Comparison of ENCODE assay signal across 21 cellular contexts in the genomic region with DNA sequence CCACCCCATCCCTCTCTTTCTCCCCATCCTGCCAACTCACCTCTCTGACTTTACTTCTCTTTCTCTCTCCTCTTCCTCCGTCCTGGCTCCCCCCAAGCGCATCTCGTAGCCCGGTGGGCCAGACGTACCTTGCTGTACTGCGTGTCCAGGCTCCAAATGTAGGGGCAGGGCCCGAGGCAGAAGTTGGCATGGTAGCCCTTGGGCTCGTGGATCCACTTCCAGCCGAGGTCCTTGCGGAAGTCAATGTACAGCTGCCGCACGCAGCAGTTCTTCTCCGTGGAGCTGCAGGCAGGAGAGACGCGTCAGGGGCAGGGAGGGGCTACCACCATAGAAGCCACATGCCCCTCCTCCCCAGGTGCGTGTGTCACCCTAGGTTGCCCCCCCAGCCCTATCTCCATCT. TPM values are rescaled to one million over a fixed set of nuclear protein-coding genes. Genes with fewer than 3 reads are reported as not detected.
DNase-seq lines count a peak whose midpoint lies in the region; ATAC-seq and TF ChIP-seq lines count a peak whose summit lies in the region.
"Had no signal": no experiment of that assay in that cellular context is flagged by ENCODE, and none has a peak within 500 bp of the region (broad histone marks: within the 10 kb centered on the region; RNA-seq: fewer than 3 reads in every experiment).

No MANE protein-coding gene starts in this region.

- no peak for DNase-seq in activated naive CD4-positive, alpha-beta T cell treated with anti-CD3 and anti-CD28 coated beads for 36 hours
- DNase-seq in activated naive CD4-positive, alpha-beta T cell treated with anti-CD3 and anti-CD28 coated beads, Interleukin-2, amount 50 U/mL, for 16 hours, result no peak
- DNase-seq in activated CD8-positive, alpha-beta T cell treated with anti-CD3 and anti-CD28 coated beads, Interleukin-2, amount 10 ng/mL, durations not matched to agents 7 days and 5 days, result no peak
- no peak for DNase-seq in glutamatergic neuron
- no peak for DNase-seq in NCI-H2227 treated with DMSO at 0.1 percent for 48 hours (lab: John Stamatoyannopoulos, UW)
- DNase-seq in DMS 273 treated with DMSO at 0.1 percent for 48 hours (lab: John Stamatoyannopoulos, UW), result no peak
- DNase-seq: body of pancreas; GM23248; KBM-7; mesenchymal stem cell; MG63; NCI-H1436; NCI-H524; pancreas; SJCRH30; stimulated activated CD4-positive, alpha-beta T cell treated with anti-CD3 and anti-CD28 coated beads, Interleukin-2, amount 100 ng/mL, for 24 hours; T-cell had no signal

- no peak overlapping the region for H3K4me3 Mint-ChIP-seq in activated naive CD4-positive, alpha-beta T cell treated with anti-CD3 and anti-CD28 coated beads for 36 hours
- H3K4me3 Mint-ChIP-seq in activated CD8-positive, alpha-beta T cell treated with anti-CD3 and anti-CD28 coated beads, Interleukin-2, amount 10 ng/mL, durations not matched to agents 7 days and 5 days, result no peak overlapping the region
- peak overlapping the region; percentile 70 for H3K4me3 Mint-ChIP-seq in glutamatergic neuron (ENCODE audit: unreplicated experiment)
- no peak overlapping the region for H3K4me3 Mint-ChIP-seq in stimulated activated memory B cell treated with anti-CD40 and anti-IgM and Interleukin-4, amounts not matched to agents 10 μg/mL and 1 μg/mL and 100 μg/mL, for 72 hours

- no peak for TF ChIP-seq CTCF in glutamatergic neuron (IDR thresholded peaks at IDR 0.05; ENCODE audit: partially characterized antibody, unreplicated experiment)

- intact Hi-C loops in activated naive CD4-positive, alpha-beta T cell treated with anti-CD3 and anti-CD28 coated beads for 36 hours (cut with micrococcal nuclease), result no loop called here

- ATAC-seq in activated CD8-positive, alpha-beta T cell treated with anti-CD3 and anti-CD28 coated beads, Interleukin-2, amount 10 ng/mL, durations not matched to agents 7 days and 5 days, result no peak
- ATAC-seq in stimulated activated memory B cell treated with anti-CD40 and anti-IgM and Interleukin-4, amounts not matched to agents 10 μg/mL and 1 μg/mL and 100 μg/mL, for 72 hours, result no peak
- no peak for ATAC-seq in HG02763 (IDR thresholded peaks at IDR 0.05; ENCODE audit: unreplicated experiment)
- ATAC-seq: body of pancreas, Panc1, pancreas, T-cell had no signal

- H3K27me3 Mint-ChIP-seq in activated naive CD4-positive, alpha-beta T cell treated with anti-CD3 and anti-CD28 coated beads for 36 hours (ENCODE audit: low read depth), result no peaks in the 10 kb centered on the region
- H3K27me3 Mint-ChIP-seq in activated CD8-positive, alpha-beta T cell treated with anti-CD3 and anti-CD28 coated beads, Interleukin-2, amount 10 ng/mL, durations not matched to agents 7 days and 5 days (ENCODE audit: low read depth), result no peaks in the 10 kb centered on the region
- peaks cover 18% of the 10 kb centered on the region for H3K27me3 Mint-ChIP-seq in glutamatergic neuron (ENCODE audit: unreplicated experiment)
- H3K27me3 Mint-ChIP-seq in stimulated activated memory B cell treated with anti-CD40 and anti-IgM and Interleukin-4, amounts not matched to agents 10 μg/mL and 1 μg/mL and 100 μg/mL, for 72 hours, result no peaks in the 10 kb centered on the region
- H3K27me3 Mint-ChIP-seq: T-cell had no signal

- no peaks in the 10 kb centered on the region for H3K9me3 Mint-ChIP-seq in activated naive CD4-positive, alpha-beta T cell treated with anti-CD3 and anti-CD28 coated beads for 36 hours
- H3K9me3 Mint-ChIP-seq in activated CD8-positive, alpha-beta T cell treated with anti-CD3 and anti-CD28 coated beads, Interleukin-2, amount 10 ng/mL, durations not matched to agents 7 days and 5 days (ENCODE audit: insufficient read depth), result no peaks in the 10 kb centered on the region
- peaks cover 9% of the 10 kb centered on the region for H3K9me3 Mint-ChIP-seq in glutamatergic neuron (ENCODE audit: unreplicated experiment)
- H3K9me3 Mint-ChIP-seq in stimulated activated memory B cell treated with anti-CD40 and anti-IgM and Interleukin-4, amounts not matched to agents 10 μg/mL and 1 μg/mL and 100 μg/mL, for 72 hours, result no peaks in the 10 kb centered on the region
- H3K9me3 Mint-ChIP-seq: T-cell had no signal

- peaks cover 49% of the 10 kb centered on the region for H3K4me1 Mint-ChIP-seq in activated naive CD4-positive, alpha-beta T cell treated with anti-CD3 and anti-CD28 coated beads for 36 hours (ENCODE audit: low read depth)
- peaks cover 68% of the 10 kb centered on the region for H3K4me1 Mint-ChIP-seq in activated CD8-positive, alpha-beta T cell treated with anti-CD3 and anti-CD28 coated beads, Interleukin-2, amount 10 ng/mL, durations not matched to agents 7 days and 5 days (ENCODE audit: low read depth)
- H3K4me1 Mint-ChIP-seq in glutamatergic neuron (ENCODE audit: low read depth, unreplicated experiment), result peaks cover 22% of the 10 kb centered on the region
- peaks cover 66% of the 10 kb centered on the region for H3K4me1 Mint-ChIP-seq in stimulated activated memory B cell treated with anti-CD40 and anti-IgM and Interleukin-4, amounts not matched to agents 10 μg/mL and 1 μg/mL and 100 μg/mL, for 72 hours

- POLR2A ChIA-PET in activated CD8-positive, alpha-beta T cell treated with anti-CD3 and anti-CD28 coated beads, Interleukin-2, amount 10 ng/mL, durations not matched to agents 7 days and 5 days (lab: Charles Lee), result no interaction called here

- H3K36me3 Mint-ChIP-seq in activated naive CD4-positive, alpha-beta T cell treated with anti-CD3 and anti-CD28 coated beads for 36 hours (ENCODE audit: low read depth), result peaks cover 35% of the 10 kb centered on the region
- H3K36me3 Mint-ChIP-seq in activated CD8-positive, alpha-beta T cell treated with anti-CD3 and anti-CD28 coated beads, Interleukin-2, amount 10 ng/mL, durations not matched to agents 7 days and 5 days (ENCODE audit: low read depth), result peaks cover 59% of the 10 kb centered on the region
- H3K36me3 Mint-ChIP-seq in glutamatergic neuron (ENCODE audit: unreplicated experiment), result no peaks in the 10 kb centered on the region
- H3K36me3 Mint-ChIP-seq in stimulated activated memory B cell treated with anti-CD40 and anti-IgM and Interleukin-4, amounts not matched to agents 10 μg/mL and 1 μg/mL and 100 μg/mL, for 72 hours, result peaks cover 40% of the 10 kb centered on the region

- H3K27ac Mint-ChIP-seq in activated naive CD4-positive, alpha-beta T cell treated with anti-CD3 and anti-CD28 coated beads for 36 hours, result peak overlapping the region; percentile 15
- H3K27ac Mint-ChIP-seq in activated CD8-positive, alpha-beta T cell treated with anti-CD3 and anti-CD28 coated beads, Interleukin-2, amount 10 ng/mL, durations not matched to agents 7 days and 5 days, result peak overlapping the region; percentile 62
- peak overlapping the region; percentile 19 for H3K27ac Mint-ChIP-seq in glutamatergic neuron (ENCODE audit: unreplicated experiment)
- peak overlapping the region; percentile 20 for H3K27ac Mint-ChIP-seq in stimulated activated memory B cell treated with anti-CD40 and anti-IgM and Interleukin-4, amounts not matched to agents 10 μg/mL and 1 μg/mL and 100 μg/mL, for 72 hours

- CTCF ChIA-PET in activated naive CD4-positive, alpha-beta T cell treated with anti-CD3 and anti-CD28 coated beads for 36 hours (lab: Charles Lee), result no interaction called here
- CTCF ChIA-PET in activated CD8-positive, alpha-beta T cell treated with anti-CD3 and anti-CD28 coated beads, Interleukin-2, amount 10 ng/mL, durations not matched to agents 7 days and 5 days (lab: Charles Lee), result no interaction called here

RNA-seq across cellular contexts. Expression of a gene that starts 21.7 kb away (rescaled TPM):
- 10 to 100 TPM; 94.4 to 95.6 TPM for total RNA-seq in activated naive CD4-positive, alpha-beta T cell treated with anti-CD3 and anti-CD28 coated beads for 36 hours
- 100 to 1,000 TPM; 210 to 231 TPM for total RNA-seq in activated CD8-positive, alpha-beta T cell treated with anti-CD3 and anti-CD28 coated beads, Interleukin-2, amount 10 ng/mL, durations not matched to agents 7 days and 5 days
- 26.0 TPM for total RNA-seq in glutamatergic neuron (ENCODE audit: unreplicated experiment)

RNA-seq across cellular contexts. Expression of a gene that starts 22.0 kb away (rescaled TPM):
- total RNA-seq in activated naive CD4-positive, alpha-beta T cell treated with anti-CD3 and anti-CD28 coated beads for 36 hours, result 10 to 100 TPM; 14.9 to 15.8 TPM
- total RNA-seq in activated CD8-positive, alpha-beta T cell treated with anti-CD3 and anti-CD28 coated beads, Interleukin-2, amount 10 ng/mL, durations not matched to agents 7 days and 5 days, result 10 to 100 TPM; 33.5 to 36.1 TPM
- total RNA-seq in glutamatergic neuron (ENCODE audit: unreplicated experiment), result 36.7 TPM

RNA-seq across cellular contexts. Expression of a gene that starts 31.9 kb away (rescaled TPM):
- total RNA-seq in activated naive CD4-positive, alpha-beta T cell treated with anti-CD3 and anti-CD28 coated beads for 36 hours, result 1 to 10 TPM; 3.5 to 4.1 TPM
- 10 to 100 TPM; 10.6 to 12.8 TPM for total RNA-seq in activated CD8-positive, alpha-beta T cell treated with anti-CD3 and anti-CD28 coated beads, Interleukin-2, amount 10 ng/mL, durations not matched to agents 7 days and 5 days
- total RNA-seq in glutamatergic neuron (ENCODE audit: unreplicated experiment), result 7.6 TPM
- total RNA-seq: vagina had no signal

RNA-seq across cellular contexts. Expression of a gene that starts 44.3 kb away (rescaled TPM):
- 1 to 10 TPM; 5.6 to 5.7 TPM for total RNA-seq in activated naive CD4-positive, alpha-beta T cell treated with anti-CD3 and anti-CD28 coated beads for 36 hours
- total RNA-seq in activated CD8-positive, alpha-beta T cell treated with anti-CD3 and anti-CD28 coated beads, Interleukin-2, amount 10 ng/mL, durations not matched to agents 7 days and 5 days, result 1 to 10 TPM; 5.3 to 6.4 TPM
- total RNA-seq in glutamatergic neuron (ENCODE audit: unreplicated experiment), result 52.6 TPM
